1 cellular context compared by ENCODE assay signal in genomic region chr14:35534884-35535793, GRCh38.
TF ChIP-seq lines count a peak whose summit lies in the region.

No MANE protein-coding gene starts in this region.

TF ChIP-seq in HepG2, 621 proteins besides CTCF, POLR2A, EP300 and RAD21 (continued from another document and continues in another):
- TF ChIP-seq, protein P1, sequence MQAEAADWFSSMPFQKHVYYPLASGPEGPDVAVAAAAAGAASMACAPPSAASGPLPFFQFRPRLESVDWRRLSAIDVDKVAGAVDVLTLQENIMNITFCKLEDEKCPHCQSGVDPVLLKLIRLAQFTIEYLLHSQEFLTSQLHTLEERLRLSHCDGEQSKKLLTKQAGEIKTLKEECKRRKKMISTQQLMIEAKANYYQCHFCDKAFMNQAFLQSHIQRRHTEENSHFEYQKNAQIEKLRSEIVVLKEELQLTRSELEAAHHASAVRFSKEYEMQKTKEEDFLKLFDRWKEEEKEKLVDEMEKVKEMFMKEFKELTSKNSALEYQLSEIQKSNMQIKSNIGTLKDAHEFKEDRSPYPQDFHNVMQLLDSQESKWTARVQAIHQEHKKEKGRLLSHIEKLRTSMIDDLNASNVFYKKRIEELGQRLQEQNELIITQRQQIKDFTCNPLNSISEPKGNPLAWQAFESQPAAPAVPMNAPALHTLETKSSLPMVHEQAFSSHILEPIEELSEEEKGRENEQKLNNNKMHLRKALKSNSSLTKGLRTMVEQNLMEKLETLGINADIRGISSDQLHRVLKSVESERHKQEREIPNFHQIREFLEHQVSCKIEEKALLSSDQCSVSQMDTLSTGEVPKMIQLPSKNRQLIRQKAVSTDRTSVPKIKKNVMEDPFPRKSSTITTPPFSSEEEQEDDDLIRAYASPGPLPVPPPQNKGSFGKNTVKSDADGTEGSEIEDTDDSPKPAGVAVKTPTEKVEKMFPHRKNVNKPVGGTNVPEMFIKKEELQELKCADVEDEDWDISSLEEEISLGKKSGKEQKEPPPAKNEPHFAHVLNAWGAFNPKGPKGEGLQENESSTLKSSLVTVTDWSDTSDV (CRISPR knock-in tag; IDR thresholded peaks at IDR 0.05), result peak; percentile 100
- TF ChIP-seq ADNP (CRISPR knock-in tag; IDR thresholded peaks at IDR 0.05), result peak; percentile 99
- TF ChIP-seq, protein P2, sequence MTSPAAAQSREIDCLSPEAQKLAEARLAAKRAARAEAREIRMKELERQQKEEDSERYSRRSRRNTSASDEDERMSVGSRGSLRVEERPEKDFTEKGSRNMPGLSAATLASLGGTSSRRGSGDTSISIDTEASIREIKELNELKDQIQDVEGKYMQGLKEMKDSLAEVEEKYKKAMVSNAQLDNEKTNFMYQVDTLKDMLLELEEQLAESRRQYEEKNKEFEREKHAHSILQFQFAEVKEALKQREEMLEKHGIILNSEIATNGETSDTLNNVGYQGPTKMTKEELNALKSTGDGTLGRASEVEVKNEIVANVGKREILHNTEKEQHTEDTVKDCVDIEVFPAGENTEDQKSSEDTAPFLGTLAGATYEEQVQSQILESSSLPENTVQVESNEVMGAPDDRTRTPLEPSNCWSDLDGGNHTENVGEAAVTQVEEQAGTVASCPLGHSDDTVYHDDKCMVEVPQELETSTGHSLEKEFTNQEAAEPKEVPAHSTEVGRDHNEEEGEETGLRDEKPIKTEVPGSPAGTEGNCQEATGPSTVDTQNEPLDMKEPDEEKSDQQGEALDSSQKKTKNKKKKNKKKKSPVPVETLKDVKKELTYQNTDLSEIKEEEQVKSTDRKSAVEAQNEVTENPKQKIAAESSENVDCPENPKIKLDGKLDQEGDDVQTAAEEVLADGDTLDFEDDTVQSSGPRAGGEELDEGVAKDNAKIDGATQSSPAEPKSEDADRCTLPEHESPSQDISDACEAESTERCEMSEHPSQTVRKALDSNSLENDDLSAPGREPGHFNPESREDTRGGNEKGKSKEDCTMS (CRISPR knock-in tag; conservative IDR thresholded peaks at IDR 0.05), result peak; percentile 100
- TF ChIP-seq, protein P3, sequence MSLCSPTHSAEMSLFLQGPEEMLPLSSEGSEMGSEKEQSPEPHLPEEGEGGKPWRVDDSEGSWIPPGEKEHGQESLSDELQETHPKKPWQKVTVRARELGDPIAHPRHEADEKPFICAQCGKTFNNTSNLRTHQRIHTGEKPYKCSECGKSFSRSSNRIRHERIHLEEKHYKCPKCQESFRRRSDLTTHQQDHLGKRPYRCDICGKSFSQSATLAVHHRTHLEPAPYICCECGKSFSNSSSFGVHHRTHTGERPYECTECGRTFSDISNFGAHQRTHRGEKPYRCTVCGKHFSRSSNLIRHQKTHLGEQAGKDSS (CRISPR knock-in tag; IDR thresholded peaks at IDR 0.05; ENCODE audit: borderline replicate concordance, low read depth), result peak; percentile 100
- TF ChIP-seq NAIF1 (CRISPR knock-in tag; IDR thresholded peaks at IDR 0.05; ENCODE audit: borderline replicate concordance), result peak; percentile 99
- no peak for TF ChIP-seq CEBPZ (IDR thresholded peaks at IDR 0.05; ENCODE audit: low read length)
- peak; percentile 100 for TF ChIP-seq ZNF230 (CRISPR knock-in tag; IDR thresholded peaks at IDR 0.05)
- TF ChIP-seq, protein P4, sequence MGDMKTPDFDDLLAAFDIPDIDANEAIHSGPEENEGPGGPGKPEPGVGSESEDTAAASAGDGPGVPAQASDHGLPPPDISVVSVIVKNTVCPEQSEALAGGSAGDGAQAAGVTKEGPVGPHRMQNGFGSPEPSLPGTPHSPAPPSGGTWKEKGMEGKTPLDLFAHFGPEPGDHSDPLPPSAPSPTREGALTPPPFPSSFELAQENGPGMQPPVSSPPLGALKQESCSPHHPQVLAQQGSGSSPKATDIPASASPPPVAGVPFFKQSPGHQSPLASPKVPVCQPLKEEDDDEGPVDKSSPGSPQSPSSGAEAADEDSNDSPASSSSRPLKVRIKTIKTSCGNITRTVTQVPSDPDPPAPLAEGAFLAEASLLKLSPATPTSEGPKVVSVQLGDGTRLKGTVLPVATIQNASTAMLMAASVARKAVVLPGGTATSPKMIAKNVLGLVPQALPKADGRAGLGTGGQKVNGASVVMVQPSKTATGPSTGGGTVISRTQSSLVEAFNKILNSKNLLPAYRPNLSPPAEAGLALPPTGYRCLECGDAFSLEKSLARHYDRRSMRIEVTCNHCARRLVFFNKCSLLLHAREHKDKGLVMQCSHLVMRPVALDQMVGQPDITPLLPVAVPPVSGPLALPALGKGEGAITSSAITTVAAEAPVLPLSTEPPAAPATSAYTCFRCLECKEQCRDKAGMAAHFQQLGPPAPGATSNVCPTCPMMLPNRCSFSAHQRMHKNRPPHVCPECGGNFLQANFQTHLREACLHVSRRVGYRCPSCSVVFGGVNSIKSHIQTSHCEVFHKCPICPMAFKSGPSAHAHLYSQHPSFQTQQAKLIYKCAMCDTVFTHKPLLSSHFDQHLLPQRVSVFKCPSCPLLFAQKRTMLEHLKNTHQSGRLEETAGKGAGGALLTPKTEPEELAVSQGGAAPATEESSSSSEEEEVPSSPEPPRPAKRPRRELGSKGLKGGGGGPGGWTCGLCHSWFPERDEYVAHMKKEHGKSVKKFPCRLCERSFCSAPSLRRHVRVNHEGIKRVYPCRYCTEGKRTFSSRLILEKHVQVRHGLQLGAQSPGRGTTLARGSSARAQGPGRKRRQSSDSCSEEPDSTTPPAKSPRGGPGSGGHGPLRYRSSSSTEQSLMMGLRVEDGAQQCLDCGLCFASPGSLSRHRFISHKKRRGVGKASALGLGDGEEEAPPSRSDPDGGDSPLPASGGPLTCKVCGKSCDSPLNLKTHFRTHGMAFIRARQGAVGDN (CRISPR knock-in tag; IDR thresholded peaks at IDR 0.05), result peak; percentile 98
- TF ChIP-seq FOXO1 (CRISPR knock-in tag; IDR thresholded peaks at IDR 0.05), result peak; percentile 100
- TF ChIP-seq MLLT10 (CRISPR knock-in tag; IDR thresholded peaks at IDR 0.05), result peak; percentile 100
- TF ChIP-seq MAFG (CRISPR knock-in tag; IDR thresholded peaks at IDR 0.05), result peak; percentile 98
- no peak for TF ChIP-seq SMC3 (IDR thresholded peaks at IDR 0.05; ENCODE audit: low read length)
- peak; percentile 100 for TF ChIP-seq ZBTB46 (CRISPR knock-in tag; IDR thresholded peaks at IDR 0.05; ENCODE audit: borderline replicate concordance)
- TF ChIP-seq, protein P5, sequence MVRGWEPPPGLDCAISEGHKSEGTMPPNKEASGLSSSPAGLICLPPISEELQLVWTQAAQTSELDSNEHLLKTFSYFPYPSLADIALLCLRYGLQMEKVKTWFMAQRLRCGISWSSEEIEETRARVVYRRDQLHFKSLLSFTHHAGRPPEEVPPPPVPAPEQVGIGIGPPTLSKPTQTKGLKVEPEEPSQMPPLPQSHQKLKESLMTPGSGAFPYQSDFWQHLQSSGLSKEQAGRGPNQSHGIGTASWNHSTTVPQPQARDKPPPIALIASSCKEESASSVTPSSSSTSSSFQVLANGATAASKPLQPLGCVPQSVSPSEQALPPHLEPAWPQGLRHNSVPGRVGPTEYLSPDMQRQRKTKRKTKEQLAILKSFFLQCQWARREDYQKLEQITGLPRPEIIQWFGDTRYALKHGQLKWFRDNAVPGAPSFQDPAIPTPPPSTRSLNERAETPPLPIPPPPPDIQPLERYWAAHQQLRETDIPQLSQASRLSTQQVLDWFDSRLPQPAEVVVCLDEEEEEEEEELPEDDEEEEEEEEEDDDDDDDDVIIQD (CRISPR knock-in tag; IDR thresholded peaks at IDR 0.05; ENCODE audit: low read depth), result peak; percentile 100
- peak; percentile 100 for TF ChIP-seq EED (CRISPR knock-in tag; IDR thresholded peaks at IDR 0.05)
- TF ChIP-seq RFXANK (CRISPR knock-in tag; IDR thresholded peaks at IDR 0.05), result peak; percentile 99
- TF ChIP-seq KMT2A (CRISPR knock-in tag; IDR thresholded peaks at IDR 0.05), result peak; percentile 100
- peak; percentile 100 for TF ChIP-seq ZBTB25 (CRISPR knock-in tag; IDR thresholded peaks at IDR 0.05)
- TF ChIP-seq STAG1 (CRISPR knock-in tag; IDR thresholded peaks at IDR 0.05), result peak; percentile 82
- peak; percentile 100 for TF ChIP-seq ZNF354B (CRISPR knock-in tag; IDR thresholded peaks at IDR 0.05)
- TF ChIP-seq DR1 (CRISPR knock-in tag; IDR thresholded peaks at IDR 0.05), result peak; percentile 99
- peak; percentile 100 for TF ChIP-seq ZKSCAN8 (CRISPR knock-in tag; IDR thresholded peaks at IDR 0.05; ENCODE audit: borderline replicate concordance)
- TF ChIP-seq ZNF792 (CRISPR knock-in tag; IDR thresholded peaks at IDR 0.05), result peak; percentile 100
- no peak for TF ChIP-seq PRPF4 (IDR thresholded peaks at IDR 0.05; ENCODE audit: low read depth, low read length, poor library complexity, severe bottlenecking)
- TF ChIP-seq RAD51 (IDR thresholded peaks at IDR 0.05; ENCODE audit: borderline replicate concordance), result no peak
- peak; percentile 98 for TF ChIP-seq ZSCAN22 (CRISPR knock-in tag; IDR thresholded peaks at IDR 0.05)
- TF ChIP-seq ZNF782 (CRISPR knock-in tag; IDR thresholded peaks at IDR 0.05; ENCODE audit: borderline replicate concordance), result peak; percentile 100
- TF ChIP-seq ZNF235 (CRISPR knock-in tag; IDR thresholded peaks at IDR 0.05; ENCODE audit: borderline replicate concordance), result peak; percentile 100
- peak; percentile 100 for TF ChIP-seq ZNF552 (CRISPR knock-in tag; IDR thresholded peaks at IDR 0.05; ENCODE audit: borderline replicate concordance)
- peak; percentile 100 for TF ChIP-seq ZNF589 (CRISPR knock-in tag; conservative IDR thresholded peaks at IDR 0.05)
- peak; percentile 100 for TF ChIP-seq ZSCAN21 (CRISPR knock-in tag; IDR thresholded peaks at IDR 0.05; ENCODE audit: borderline replicate concordance)
- peak; percentile 91 for TF ChIP-seq SRSF1 (optimal IDR thresholded peaks at IDR 0.05; ENCODE audit: low read depth, low read length)
- peak; percentile 97 for TF ChIP-seq SP5 (CRISPR knock-in tag; IDR thresholded peaks at IDR 0.05; ENCODE audit: borderline replicate concordance, low read depth)
- TF ChIP-seq NKX3-1 (CRISPR knock-in tag; IDR thresholded peaks at IDR 0.05), result peak; percentile 100
- TF ChIP-seq SYNCRIP (IDR thresholded peaks at IDR 0.05; ENCODE audit: insufficient read depth, low read depth, low read length), result peak; percentile 97; the same call in 1 of the 2 replicates
- peak; percentile 100 for TF ChIP-seq XBP1 (CRISPR knock-in tag; IDR thresholded peaks at IDR 0.05)
- TF ChIP-seq ZMYM2 (CRISPR knock-in tag; IDR thresholded peaks at IDR 0.05), result peak; percentile 99
- peak; percentile 100 for TF ChIP-seq DNMT3B (CRISPR knock-in tag; conservative IDR thresholded peaks at IDR 0.05)
- TF ChIP-seq, protein P6, sequence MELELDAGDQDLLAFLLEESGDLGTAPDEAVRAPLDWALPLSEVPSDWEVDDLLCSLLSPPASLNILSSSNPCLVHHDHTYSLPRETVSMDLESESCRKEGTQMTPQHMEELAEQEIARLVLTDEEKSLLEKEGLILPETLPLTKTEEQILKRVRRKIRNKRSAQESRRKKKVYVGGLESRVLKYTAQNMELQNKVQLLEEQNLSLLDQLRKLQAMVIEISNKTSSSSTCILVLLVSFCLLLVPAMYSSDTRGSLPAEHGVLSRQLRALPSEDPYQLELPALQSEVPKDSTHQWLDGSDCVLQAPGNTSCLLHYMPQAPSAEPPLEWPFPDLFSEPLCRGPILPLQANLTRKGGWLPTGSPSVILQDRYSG (CRISPR knock-in tag; IDR thresholded peaks at IDR 0.05), result peak; percentile 100
- peak; percentile 100 for TF ChIP-seq ZNF556 (CRISPR knock-in tag; IDR thresholded peaks at IDR 0.05; ENCODE audit: borderline replicate concordance)
- TF ChIP-seq ZNF3 (CRISPR knock-in tag; IDR thresholded peaks at IDR 0.05), result peak; percentile 100
- TF ChIP-seq ZNF335 (CRISPR knock-in tag; IDR thresholded peaks at IDR 0.05), result peak; percentile 99
- peak; percentile 100 for TF ChIP-seq ZNF383 (CRISPR knock-in tag; IDR thresholded peaks at IDR 0.05; ENCODE audit: borderline replicate concordance)
- peak; percentile 100 for TF ChIP-seq HMG20B (CRISPR knock-in tag; conservative IDR thresholded peaks at IDR 0.05)
- TF ChIP-seq BHLHE40 (IDR thresholded peaks at IDR 0.05; ENCODE audit: low read length), result no peak
- peak; percentile 100 for TF ChIP-seq ZNF850 (CRISPR knock-in tag; conservative IDR thresholded peaks at IDR 0.05)
